In genomic region chr3:127748754-127749327, GRCh38 we compare ENCODE assay signal across 8 cellular contexts.
DNase-seq lines count a peak whose midpoint lies in the region; ATAC-seq and TF ChIP-seq lines count a peak whose summit lies in the region.

No MANE protein-coding gene starts in this region.

- no peaks in the 10 kb centered on the region for H3K36me3 Mint-ChIP-seq in glutamatergic neuron (ENCODE audit: unreplicated experiment)
- no peaks in the 10 kb centered on the region; a peak in 1 of 7 replicates for H3K36me3 Mint-ChIP-seq in H9 (ENCODE audit: insufficient read depth in 1 of 3, low read depth in 3 of 3)
- H3K36me3 Mint-ChIP-seq in natural killer cell treated with Interleukin-12 subunit alpha and Interleukin-12 subunit beta and Interleukin-15 and Interleukin-18, amount 100 ng/mL, for 72 hours, result no peaks in the 10 kb centered on the region

- H3K4me1 ChIP-seq in SK-N-SH (ENCODE audit: control insufficient read depth in 1 of 2, insufficient read depth in 2 of 2, low read depth in 1 of 2, low read length in 1 of 2), result peaks cover 31 to 60% of the 10 kb centered on the region in 2 experiments; a peak in 3 of 4 replicates
- peaks cover 60% of the 10 kb centered on the region for H3K4me1 ChIP-seq in psoas muscle
- no peaks in the 10 kb centered on the region for H3K4me1 ChIP-seq in H9 (ENCODE audit: insufficient read depth, low read length)

- H3K9ac ChIP-seq in SK-N-SH (no peak overlapping the region), H9 (ENCODE audit: extremely low read depth, insufficient read length, low read length) (no peak overlapping the region)

- H4K8ac ChIP-seq in H9 (replicated peaks; ENCODE audit: insufficient read length, low read depth, low read length), result no peak overlapping the region

- H3K27ac ChIP-seq in SK-N-SH (ENCODE audit: low read depth in 2 of 2, low read length in 1 of 2) (peak overlapping the region in 1 of 2 experiments; percentile 27; a peak in 1 of 4 replicates), psoas muscle (peak overlapping the region; percentile 70), H9 (ENCODE audit: insufficient read length, low read depth, low read length) (no peak overlapping the region)

- H3K36me3 ChIP-seq in SK-N-SH (replicated peaks in 1 of 2; ENCODE audit: control insufficient read depth in 1 of 2, insufficient read depth in 2 of 2, low read length in 1 of 2), result no peaks in the 10 kb centered on the region
- no peaks in the 10 kb centered on the region for H3K36me3 ChIP-seq in psoas muscle (ENCODE audit: insufficient read depth in 1 of 2, low read depth in 1 of 2)

- no peak overlapping the region for H4K91ac ChIP-seq in H9 (ENCODE audit: insufficient read length, low read depth, low read length)

- H3F3A ChIP-seq in SK-N-SH (replicated peaks; ENCODE audit: insufficient read depth), result peaks cover 7% of the 10 kb centered on the region

- no peak overlapping the region for H2BK12ac ChIP-seq in H9 (ENCODE audit: insufficient read length, low read depth, low read length)

- CTCF ChIA-PET in SK-N-SH (lab: Yijun Ruan, JAX), result interaction anchor here (0.7 to 2.7 kb wide), 10 partner anchors 10 to 210 kb away, joined by 3 to 13 read pairs (median 4); partner anchors contain the start of gene MGLL

- no peak overlapping the region for H3K18ac ChIP-seq in H9 (ENCODE audit: insufficient read length, low read depth, low read length)

- intact Hi-C loops in psoas muscle (cut with DNase I), result loop anchor here (5.0 kb wide), 3 partner anchors 43 to 73 kb away; partner anchors contain the start of gene MGLL (in 1 of the 2)

- H3K9me3 Mint-ChIP-seq in glutamatergic neuron (ENCODE audit: unreplicated experiment) (peaks cover 24% of the 10 kb centered on the region), H9 (no peaks in the 10 kb centered on the region)
- no peaks in the 10 kb centered on the region for H3K9me3 Mint-ChIP-seq in natural killer cell treated with Interleukin-12 subunit alpha and Interleukin-12 subunit beta and Interleukin-15 and Interleukin-18, amount 100 ng/mL, for 72 hours

- H3K9me2 ChIP-seq in SK-N-SH, result no peaks in the 10 kb centered on the region

- no peaks in the 10 kb centered on the region for H3K79me1 ChIP-seq in H9 (ENCODE audit: insufficient read depth, low read depth, low read length, poor library complexity, severe bottlenecking)

- H3K27ac Mint-ChIP-seq in glutamatergic neuron (ENCODE audit: unreplicated experiment), result peak overlapping the region; percentile 0
- H3K27ac Mint-ChIP-seq in H9, result peak overlapping the region in 1 of 3 experiments; percentile 50; a peak in 1 of 7 replicates
- no peak overlapping the region for H3K27ac Mint-ChIP-seq in natural killer cell treated with Interleukin-12 subunit alpha and Interleukin-12 subunit beta and Interleukin-15 and Interleukin-18, amount 100 ng/mL, for 72 hours

- H3K4me2 ChIP-seq in SK-N-SH (0 out of 2 replicates have a peak overlapping the region, but pooled peaks have one; percentile 43), H9 (ENCODE audit: insufficient read depth, insufficient read length, low read length) (no peak overlapping the region)

- H2BK5ac ChIP-seq in H9 (ENCODE audit: insufficient read length, low read length), result no peak overlapping the region

- H3K23me2 ChIP-seq in H9 (ENCODE audit: insufficient read length, low read depth, low read length, poor library complexity, severe bottlenecking), result no peaks in the 10 kb centered on the region

- TF ChIP-seq EP300 in SK-N-SH (IDR thresholded peaks at IDR 0.05; ENCODE audit: borderline replicate concordance in 1 of 2, low read depth in 1 of 2, low read length in 1 of 2), result no peak

- H3K27me3 ChIP-seq in SK-N-SH (ENCODE audit: insufficient read depth) (no peaks in the 10 kb centered on the region), psoas muscle (ENCODE audit: insufficient read depth in 3 of 3, low read length in 2 of 3) (no peaks in the 10 kb centered on the region), H9 (ENCODE audit: insufficient read depth, low read length) (no peaks in the 10 kb centered on the region)

- H4K5ac ChIP-seq in H9 (ENCODE audit: insufficient read length, low read depth, low read length), result no peak overlapping the region

- H4K20me1 ChIP-seq in SK-N-SH (ENCODE audit: insufficient read depth) (no peaks in the 10 kb centered on the region), H9 (ENCODE audit: control insufficient read depth, insufficient read depth, insufficient read length) (no peaks in the 10 kb centered on the region)

- no peak overlapping the region for H3K23ac ChIP-seq in H9 (ENCODE audit: insufficient read length, low read depth, low read length)

- DNase-seq in AG08395 (ENCODE audit: low spot score) (peak; percentile 57), SK-N-SH (no peak), glutamatergic neuron (no peak), psoas muscle (no peak), H9 (no peak), SW480 (ENCODE audit: low spot score) (no peak)
- DNase-seq in natural killer cell treated with Interleukin-12 subunit alpha and Interleukin-12 subunit beta and Interleukin-15 and Interleukin-18, amount 100 ng/mL, for 72 hours (ENCODE audit: low spot score), result no peak

- no peak overlapping the region for H2BK120ac ChIP-seq in H9 (ENCODE audit: low read depth, low read length, poor library complexity, severe bottlenecking)

- H3K9me3 ChIP-seq in SK-N-SH (no peaks in the 10 kb centered on the region), psoas muscle (no peaks in the 10 kb centered on the region), H9 (ENCODE audit: control insufficient read depth, low read depth, low read length) (no peaks in the 10 kb centered on the region)

- H2AFZ ChIP-seq in SK-N-SH (ENCODE audit: low read depth), result no peak overlapping the region
- H2AFZ ChIP-seq in H9 (ENCODE audit: low read length), result no peak overlapping the region

- H3K14ac ChIP-seq in H9 (ENCODE audit: insufficient read depth, low read length), result no peak overlapping the region

- H3K4me3 ChIP-seq in SK-N-SH (ENCODE audit: low read depth in 2 of 2, low read length in 1 of 2) (no peak overlapping the region), psoas muscle (no peak overlapping the region)

- H3K4ac ChIP-seq in H9 (ENCODE audit: low read depth, low read length), result no peak overlapping the region

- H3K79me2 ChIP-seq in SK-N-SH (ENCODE audit: insufficient read depth) (no peaks in the 10 kb centered on the region), H9 (ENCODE audit: insufficient read depth, low read length) (no peaks in the 10 kb centered on the region)

- no peak overlapping the region for H2BK20ac ChIP-seq in H9 (ENCODE audit: low read depth, low read length, poor library complexity, severe bottlenecking)

- H3K4me1 Mint-ChIP-seq in glutamatergic neuron (ENCODE audit: low read depth, unreplicated experiment) (peaks cover 67% of the 10 kb centered on the region), H9 (peaks cover 9 to 18% of the 10 kb centered on the region in 2 experiments; a peak in 3 of 4 replicates)
- peaks cover 0 to 2% of the 10 kb centered on the region in 2 donors for H3K4me1 Mint-ChIP-seq in natural killer cell treated with Interleukin-12 subunit alpha and Interleukin-12 subunit beta and Interleukin-15 and Interleukin-18, amount 100 ng/mL, for 72 hours (ENCODE audit: low read depth in 2 of 2)

- no peak overlapping the region for H3K56ac ChIP-seq in H9 (ENCODE audit: insufficient read length, low read depth, low read length)

- WGBS in SK-N-SH (ENCODE audit: low lambda C conversion rate), result 99% methylated on average over 9 of the region's 9 CpGs
- 47 to 68% (median 50%) methylated on average over 9 of the region's 9 CpGs for whole genome bisulfite sequencing in psoas muscle, 3 donors
- no CpG with 5 or more reads among the region's 9 CpGs for WGBS in H9 (ENCODE audit: extremely low coverage, insufficient read length, low lambda C conversion rate)

- no peak overlapping the region for H2AK5ac ChIP-seq in H9 (ENCODE audit: insufficient read length, low read length)

- no peak overlapping the region for H3K4me3 Mint-ChIP-seq in glutamatergic neuron (ENCODE audit: unreplicated experiment)
- H3K4me3 Mint-ChIP-seq in H9, result no peak overlapping the region
- no peak overlapping the region for H3K4me3 Mint-ChIP-seq in natural killer cell treated with Interleukin-12 subunit alpha and Interleukin-12 subunit beta and Interleukin-15 and Interleukin-18, amount 100 ng/mL, for 72 hours

- no peak overlapping the region for H2BK15ac ChIP-seq in H9 (ENCODE audit: low read depth, low read length)

- H3K27me3 Mint-ChIP-seq in glutamatergic neuron (ENCODE audit: unreplicated experiment) (peaks cover 13% of the 10 kb centered on the region), H9 (ENCODE audit: low read depth) (peaks cover 1% of the 10 kb centered on the region; the same call in 1 of the 2 replicates)
- H3K27me3 Mint-ChIP-seq in natural killer cell treated with Interleukin-12 subunit alpha and Interleukin-12 subunit beta and Interleukin-15 and Interleukin-18, amount 100 ng/mL, for 72 hours, result peaks cover 5 to 14% of the 10 kb centered on the region in 2 donors

- ATAC-seq in psoas muscle, result no peak
- ATAC-seq in HG03097 (IDR thresholded peaks at IDR 0.05; ENCODE audit: low FRiP score, unreplicated experiment), result no peak
- ATAC-seq in natural killer cell treated with Interleukin-12 subunit alpha and Interleukin-12 subunit beta and Interleukin-15 and Interleukin-18, amount 100 ng/mL, for 72 hours, result no peak

- TF ChIP-seq CTCF in SK-N-SH (IDR thresholded peaks at IDR 0.05), result no peak
- TF ChIP-seq CTCF in glutamatergic neuron (IDR thresholded peaks at IDR 0.05; ENCODE audit: partially characterized antibody, unreplicated experiment), result no peak
- no peak for TF ChIP-seq CTCF in psoas muscle (IDR thresholded peaks at IDR 0.05)
- TF ChIP-seq CTCF in H9 (conservative IDR thresholded peaks at IDR 0.05), result no peak

- no peak for TF ChIP-seq RAD21 in SK-N-SH (IDR thresholded peaks at IDR 0.05; ENCODE audit: low read length)

- no peak overlapping the region for H3T11ph ChIP-seq in H9 (ENCODE audit: low read length)

- POLR2A ChIA-PET in SK-N-SH (lab: Yijun Ruan, JAX), result no interaction called here

TF ChIP-seq in SK-N-SH, 30 proteins besides CTCF, POLR2A, EP300 and RAD21 (continues in another document):
- TF ChIP-seq PBX3 (IDR thresholded peaks at IDR 0.05) (no peak), YY1 (IDR thresholded peaks at IDR 0.05; ENCODE audit: low read depth) (no peak)
